In genomic region chr11:77647906-77648305, GRCh38 we compare ENCODE assay signal across 32 cellular contexts. TPM values are rescaled to one million over a fixed set of nuclear protein-coding genes. Genes with fewer than 3 reads are reported as not detected.
"Had no signal": no experiment of that assay in that cellular context is flagged by ENCODE, and none has a peak within 500 bp of the region (broad histone marks: within the 10 kb centered on the region; RNA-seq: fewer than 3 reads in every experiment).

No MANE protein-coding gene starts in this region.

- H3K27ac ChIP-seq: cardiac muscle cell, colonic mucosa, epithelial cell of prostate, esophagus squamous epithelium, parathyroid adenoma, right atrium auricular region, stomach, tibial artery, upper lobe of right lung had no signal

- H3K27me3 ChIP-seq: cardiac muscle cell, colonic mucosa, right atrium auricular region, stomach, upper lobe of right lung had no signal

- H3K79me2 ChIP-seq: parathyroid adenoma had no signal

- FAIRE-seq: endometrium, keratinocyte had no signal

- H3K9me3 Mint-ChIP-seq: activated T-cell treated with anti-CD3 and anti-CD28 coated beads, Interleukin-2, amount 50 U/mL, for 72 hours; brain; mesothelial cell of epicardium; naive thymus-derived CD8-positive, alpha-beta T cell; neural crest cell; stimulated activated naive B cell treated with anti-CD40 and anti-IgM and Interleukin-4, amounts not matched to agents 10 μg/mL and 1 μg/mL and 100 μg/mL, for 72 hours had no signal

- H3K4me1 Mint-ChIP-seq: brain; mesothelial cell of epicardium; naive thymus-derived CD8-positive, alpha-beta T cell; neural crest cell; stimulated activated naive B cell treated with anti-CD40 and anti-IgM and Interleukin-4, amounts not matched to agents 10 μg/mL and 1 μg/mL and 100 μg/mL, for 72 hours had no signal

- H3K4me1 ChIP-seq: colonic mucosa, esophagus squamous epithelium, parathyroid adenoma, right atrium auricular region, tibial artery, upper lobe of right lung had no signal

- H2AFZ ChIP-seq: parathyroid adenoma had no signal

- H3K36me3 ChIP-seq: cardiac muscle cell, colonic mucosa, esophagus squamous epithelium, right atrium auricular region, stomach, tibial artery, upper lobe of right lung had no signal

- H3K9ac ChIP-seq: parathyroid adenoma had no signal

- H3K4me3 ChIP-seq: cardiac muscle cell, colonic mucosa, esophagus squamous epithelium, right atrium auricular region, stomach, tibial artery, upper lobe of right lung had no signal

- DNase-seq: activated CD4-positive, alpha-beta T cell treated with anti-CD3 and anti-CD28 coated beads for 4 hours; activated CD4-positive, alpha-beta T cell treated with anti-CD3 and anti-CD28 coated beads, Interleukin-2, amount 50 U/mL, for 4 hours; activated CD4-positive, CD25-positive, alpha-beta regulatory T cell; activated naive CD4-positive, alpha-beta T cell treated with Interleukin-2 at 50 U/mL for 16 hours; activated T-cell treated with anti-CD3 and anti-CD28 coated beads for 4 hours; activated T-cell treated with anti-CD3 and anti-CD28 coated beads, Interleukin-2, amount 50 U/mL, for 72 hours; aorta; cerebellar nuclear complex; colonic mucosa; effector CD8-positive, alpha-beta T cell; esophagus squamous epithelium; head of caudate nucleus; hippocampal formation; left cardiac atrium; naive thymus-derived CD8-positive, alpha-beta T cell; nucleus accumbens; stimulated activated CD4-positive, alpha-beta T cell treated with anti-CD3 and anti-CD28 coated beads, Interleukin-15, amount 100 ng/mL, for 24 hours; stimulated activated CD4-positive, alpha-beta T cell treated with anti-CD3 and anti-CD28 coated beads, Interleukin-2, amount 100 ng/mL, for 24 hours; stimulated activated naive B cell treated with anti-CD40 and anti-IgM and Interleukin-4, amounts not matched to agents 10 μg/mL and 1 μg/mL and 100 μg/mL, for 72 hours; stomach; tibial artery; upper lobe of right lung had no signal

- H3K9me3 ChIP-seq: colonic mucosa, esophagus squamous epithelium, right atrium auricular region, stomach, tibial artery, upper lobe of right lung had no signal

- H3K27ac Mint-ChIP-seq: activated naive CD8-positive, alpha-beta T cell; activated T-cell treated with anti-CD3 and anti-CD28 coated beads, Interleukin-2, amount 50 U/mL, for 72 hours; brain; mesothelial cell of epicardium; naive thymus-derived CD8-positive, alpha-beta T cell; stimulated activated naive B cell treated with anti-CD40 and anti-IgM and Interleukin-4, amounts not matched to agents 10 μg/mL and 1 μg/mL and 100 μg/mL, for 72 hours had no signal

- ATAC-seq: activated T-cell treated with anti-CD3 and anti-CD28 coated beads, Interleukin-2, amount 50 U/mL, for 72 hours; naive thymus-derived CD8-positive, alpha-beta T cell; stimulated activated naive B cell treated with anti-CD40 and anti-IgM and Interleukin-4, amounts not matched to agents 10 μg/mL and 1 μg/mL and 100 μg/mL, for 72 hours; upper lobe of right lung had no signal

- H3K4me3 Mint-ChIP-seq: activated naive CD8-positive, alpha-beta T cell; activated T-cell treated with anti-CD3 and anti-CD28 coated beads, Interleukin-2, amount 50 U/mL, for 72 hours; brain; mesothelial cell of epicardium; naive thymus-derived CD8-positive, alpha-beta T cell; neural crest cell; stimulated activated naive B cell treated with anti-CD40 and anti-IgM and Interleukin-4, amounts not matched to agents 10 μg/mL and 1 μg/mL and 100 μg/mL, for 72 hours had no signal

- H3K36me3 Mint-ChIP-seq: activated naive CD8-positive, alpha-beta T cell; brain; mesothelial cell of epicardium; naive thymus-derived CD8-positive, alpha-beta T cell; stimulated activated naive B cell treated with anti-CD40 and anti-IgM and Interleukin-4, amounts not matched to agents 10 μg/mL and 1 μg/mL and 100 μg/mL, for 72 hours had no signal

RNA-seq across cellular contexts. Expression of gene AQP11, which starts 58.2 kb away (rescaled TPM):
- total RNA-seq: aorta had no signal
